In the genomic region with DNA sequence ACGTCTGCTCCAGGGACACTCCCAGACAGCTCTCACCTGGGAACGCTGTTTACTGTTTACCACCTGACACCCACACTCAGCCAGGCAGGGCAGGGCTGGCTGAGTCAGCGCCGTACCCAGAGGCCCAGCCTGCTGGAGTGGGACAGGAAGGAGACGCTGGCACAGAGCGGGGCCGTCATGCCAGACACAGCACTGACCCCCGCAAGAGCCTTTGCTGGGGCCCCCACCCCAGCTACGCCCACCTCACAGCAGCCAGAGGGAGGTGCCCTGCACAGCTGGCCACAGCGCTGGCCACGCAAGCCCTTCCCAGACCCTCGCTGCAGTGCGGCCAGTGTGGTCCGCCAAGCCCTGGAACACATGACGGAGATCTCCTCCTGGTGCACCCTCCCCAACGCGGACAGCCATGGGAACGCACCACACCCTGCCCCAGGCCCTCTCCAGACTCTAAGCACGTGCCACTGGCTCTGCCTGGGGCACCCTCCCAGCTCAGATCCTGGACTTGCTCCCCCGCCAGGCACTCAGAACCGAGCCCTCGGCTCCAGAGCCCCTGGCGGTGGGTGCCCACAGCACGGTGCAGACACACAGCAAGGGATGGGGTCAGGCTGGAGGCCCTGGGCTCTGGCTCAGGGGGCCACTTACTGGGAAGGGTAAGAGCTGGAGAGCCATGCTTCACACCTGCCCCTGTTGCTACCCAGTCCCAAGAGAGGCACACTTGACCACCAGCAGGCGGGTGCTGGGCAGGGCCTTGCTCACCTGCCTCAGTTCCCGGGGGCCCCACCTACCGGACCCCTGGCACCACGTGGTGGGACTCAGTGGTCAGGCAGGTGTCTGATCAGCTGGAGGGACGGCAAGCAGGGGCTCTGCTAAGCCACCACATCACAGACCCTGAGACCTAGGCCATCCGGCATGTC, we compare ENCODE assay signal across 8 cellular contexts. TPM values are rescaled to one million over a fixed set of nuclear protein-coding genes. Genes with fewer than 3 reads are reported as not detected.
DNase-seq lines count a peak whose midpoint lies in the region; ATAC-seq and TF ChIP-seq lines count a peak whose summit lies in the region.

No MANE protein-coding gene starts in this region.

- peaks cover 57 to 97% of the 10 kb centered on the region in 2 donors for H3K4me1 ChIP-seq in left lung
- H3K4me1 ChIP-seq in uterus, result peaks cover 30 to 48% of the 10 kb centered on the region in 2 donors

- H3K9me3 ChIP-seq in left lung (no peaks in the 10 kb centered on the region), uterus (no peaks in the 10 kb centered on the region)

- in situ Hi-C loops in brain microvascular endothelial cell (cut with HindIII; ENCODE audit: low pct_ligation_motif_present, low sequenced_read_pairs), result no loop called here

- no peaks in the 10 kb centered on the region for H3K36me3 ChIP-seq in brain microvascular endothelial cell (replicated peaks)
- H3K36me3 ChIP-seq in left lung, result no peaks in the 10 kb centered on the region
- no peaks in the 10 kb centered on the region for H3K36me3 ChIP-seq in uterus

- TF ChIP-seq CTCF in brain microvascular endothelial cell (IDR thresholded peaks at IDR 0.05; ENCODE audit: low read depth, low read length, missing control alignments), result no peak
- no peak for TF ChIP-seq CTCF in left lung (IDR thresholded peaks at IDR 0.05)
- TF ChIP-seq CTCF in uterus (IDR thresholded peaks at IDR 0.05), result peak in 1 of 4 experiments; percentile 1

- DNase-seq in SIG-M5 treated with dmso at 0.1 percent for 504 hours (lab: John Stamatoyannopoulos, UW; ENCODE audit: unreplicated experiment) (peak; percentile 56), SIG-M5 (lab: John Stamatoyannopoulos, UW) (no peak), brain microvascular endothelial cell (no peak), left lung (peak; percentile 84 to 91), uterus (peak; percentile 77 to 80), D341Med (ENCODE audit: low spot score) (no peak), NCI-H1694 treated with DMSO at 0.1 percent for 48 hours (lab: John Stamatoyannopoulos, UW) (no peak)
- DNase-seq in activated naive CD4-positive, alpha-beta T cell treated with anti-CD3 and anti-CD28 coated beads, Interleukin-2, amount 50 U/mL, for 16 hours, result no peak

- H3K27me3 ChIP-seq in brain microvascular endothelial cell (replicated peaks), result no peaks in the 10 kb centered on the region
- peaks cover 0 to 27% of the 10 kb centered on the region in 2 donors for H3K27me3 ChIP-seq in left lung
- no peaks in the 10 kb centered on the region for H3K27me3 ChIP-seq in uterus

- H3K4me3 ChIP-seq in brain microvascular endothelial cell (ENCODE audit: low read depth, low read length), result no peak overlapping the region
- no peak overlapping the region for H3K4me3 ChIP-seq in left lung
- H3K4me3 ChIP-seq in uterus, result no peak overlapping the region

- peak overlapping the region; percentile 6 for H3K27ac ChIP-seq in brain microvascular endothelial cell
- peak overlapping the region; percentile 86 for H3K27ac ChIP-seq in left lung
- peak overlapping the region; percentile 95 to 99 for H3K27ac ChIP-seq in uterus

- intact Hi-C loops in left lung (cut with DNase I) (no loop called here), uterus (cut with DNase I; ENCODE audit: low total_unique reads) (no loop called here)

- peak; percentile 52 for ATAC-seq in left lung

- TF ChIP-seq POLR2A in uterus (IDR thresholded peaks at IDR 0.05), result no peak

RNA-seq across cellular contexts. Expression of a gene that starts 5.6 kb away (rescaled TPM):
- total RNA-seq in left lung (10 to 100 TPM; 22.1 to 22.3 TPM), uterus (100 to 1,000 TPM in 1 of 4 donors, 10 to 100 TPM in 3; 44.9 to 175 (median 71.7) TPM)

RNA-seq across cellular contexts. Expression of a gene that starts 13.0 kb away (rescaled TPM):
- total RNA-seq in left lung, result 1 to 10 TPM; 7.1 to 8.5 TPM
- total RNA-seq in uterus, result 10 to 100 TPM in 2 of 4 donors, 1 to 10 TPM in 1, not detected in 1; 1.3 to 11.1 (median 10.1) TPM

RNA-seq across cellular contexts. Expression of a gene that starts 47.9 kb away (rescaled TPM):
- total RNA-seq in left lung, result under 1 TPM; 0.76 to 0.93 TPM
- 10 to 100 TPM in 1 of 4 donors, 1 to 10 TPM in 1, not detected in 2; 1.3 to 10.9 TPM for total RNA-seq in uterus

RNA-seq across cellular contexts. Expression of a gene that starts 48.3 kb away (rescaled TPM):
- total RNA-seq in left lung, result 1 to 10 TPM; 9.4 to 9.6 TPM
- total RNA-seq in uterus, result 10 to 100 TPM in 2 of 4 donors, 1 to 10 TPM in 2; 2.3 to 43.3 (median 10.3) TPM

Comparison
In these comparisons a context has a peak if more than half of its experiments do, and no peak if none do; other contexts are left out.
1. DNase-seq: peak in SIG-M5 treated with dmso at 0.1 percent for 504 hours (single experiment), left lung (2 of 2) and uterus (2 of 2); none in SIG-M5 (single experiment), brain microvascular endothelial cell (single experiment), activated naive CD4-positive, alpha-beta T cell treated with anti-CD3 and anti-CD28 coated beads, Interleukin-2, amount 50 U/mL, for 16 hours (single experiment), D341Med (single experiment) and NCI-H1694 treated with DMSO at 0.1 percent for 48 hours (single experiment).
2. H3K27ac ChIP-seq: peak in every context shown above with its lines; median percentile 97 in uterus; 86 in left lung; 6 in brain microvascular endothelial cell.